ENCODE assay signal across 8 cellular contexts in the genomic region with DNA sequence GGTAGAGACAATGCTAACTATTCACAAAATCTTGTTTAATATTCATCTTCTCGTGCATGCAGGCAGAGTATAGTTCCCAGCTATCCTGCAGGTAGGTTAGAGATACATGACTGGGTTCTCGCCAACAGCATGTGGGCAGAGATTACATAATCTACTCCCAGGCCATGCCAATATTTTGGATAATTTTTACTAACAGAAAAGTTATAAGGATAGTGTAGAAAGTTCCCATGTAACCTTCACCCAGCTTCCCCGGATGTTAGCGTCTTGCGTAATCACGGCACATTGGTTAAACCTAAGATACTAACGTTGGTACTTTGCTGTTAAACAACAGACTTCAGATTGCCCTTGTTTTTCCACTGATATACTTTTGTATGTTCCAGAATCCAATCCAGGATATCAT.
"Had no signal": no experiment of that assay in that cellular context is flagged by ENCODE, and none has a peak within 500 bp of the region (broad histone marks: within the 10 kb centered on the region; RNA-seq: fewer than 3 reads in every experiment).

No MANE protein-coding gene starts in this region.

- H3K9ac ChIP-seq: GM23248 had no signal

- DNase-seq: GM23248, GOT3, H9, HCEC 1CT, KBM-7 had no signal

- H3K9me3 Mint-ChIP-seq: H9 had no signal

- FAIRE-seq: H54 had no signal

- H3K4me3 Mint-ChIP-seq: H9, IgD-negative memory B cell had no signal

- H3K4me3 ChIP-seq: GM23248 had no signal

- H2AFZ ChIP-seq: GM23248 had no signal

- H3K36me3 Mint-ChIP-seq: IgD-negative memory B cell had no signal

- H3K27ac ChIP-seq: GM23248, HL-60 had no signal

- H3K4me1 Mint-ChIP-seq: IgD-negative memory B cell had no signal

- H3K27ac Mint-ChIP-seq: H9, IgD-negative memory B cell had no signal
